ENCODE assay signal across 9 cellular contexts in the genomic region with DNA sequence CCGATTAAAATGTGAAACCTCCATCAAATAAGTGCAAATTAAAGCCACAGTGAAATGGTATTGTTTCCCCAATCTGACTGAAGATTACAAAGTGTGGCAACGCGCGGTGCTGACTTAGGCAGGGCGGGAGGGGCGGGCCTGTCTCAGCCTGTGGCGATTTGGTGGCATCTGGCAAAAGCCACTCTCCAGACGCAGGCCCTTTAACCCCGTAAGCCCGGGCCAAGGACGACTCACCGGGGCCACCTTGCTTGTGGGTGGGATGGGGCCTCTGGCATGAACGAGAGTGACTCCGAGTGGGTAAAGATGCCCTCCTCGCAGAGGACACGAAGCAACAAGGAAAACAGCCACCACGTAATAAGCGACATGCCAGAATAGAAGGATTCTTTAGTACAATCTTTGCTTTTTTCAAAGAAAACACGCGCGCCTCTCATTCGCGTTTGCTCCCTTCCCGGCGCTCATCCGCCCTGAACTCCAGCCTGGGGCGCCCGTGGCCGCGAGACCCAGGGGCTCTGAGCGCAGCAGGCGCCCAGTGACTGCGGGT. TPM values are rescaled to one million over a fixed set of nuclear protein-coding genes. Genes with fewer than 3 reads are reported as not detected.
A peak's percentile ranks its signal among the peaks of the same experiment; 100 is the strongest.
DNase-seq lines count a peak whose midpoint lies in the region; TF ChIP-seq lines count a peak whose summit lies in the region.
"Had no signal": no experiment of that assay in that cellular context is flagged by ENCODE, and none has a peak within 500 bp of the region (broad histone marks: within the 10 kb centered on the region; RNA-seq: fewer than 3 reads in every experiment).

No MANE protein-coding gene starts in this region.

- H3K36me3 ChIP-seq in ectodermal cell (ENCODE audit: control insufficient read depth, insufficient read depth, low read length) (no peaks in the 10 kb centered on the region), parathyroid adenoma (ENCODE audit: control insufficient read depth, insufficient read depth, low read length) (no peaks in the 10 kb centered on the region)

- H3K9me3 Mint-ChIP-seq in Calu3 (ENCODE audit: low read depth, unreplicated experiment) = peaks cover 5% of the 10 kb centered on the region

- H3K27me3 ChIP-seq in ectodermal cell (ENCODE audit: control insufficient read depth, insufficient read depth, low read length, poor library complexity, severe bottlenecking) (peaks cover 65% of the 10 kb centered on the region), parathyroid adenoma (ENCODE audit: control insufficient read depth, insufficient read depth, low read length) (no peaks in the 10 kb centered on the region)

- H3K4me2 ChIP-seq in parathyroid adenoma (ENCODE audit: low read length) = peak overlapping the region; percentile 69

- H3K27me3 Mint-ChIP-seq in Calu3 (ENCODE audit: unreplicated experiment) = no peaks in the 10 kb centered on the region

- peak overlapping the region; percentile 77 for H2AFZ ChIP-seq in parathyroid adenoma

- DNase-seq in Calu3 (no peak), HT-29 (ENCODE audit: low spot score) (peak; percentile 19), cerebellar nuclear complex (lab: John Stamatoyannopoulos, UW) (no peak), T1000 (lab: John Stamatoyannopoulos, UW) (no peak), germinal center (ENCODE audit: low spot score) (no peak), amniotic stem cell (lab: John Stamatoyannopoulos, UW) (no peak)

- 16 to 17% methylated on average over 33 of the region's 33 CpGs for WGBS in ectodermal cell, 2 experiments

- H3K27ac ChIP-seq in ectodermal cell (ENCODE audit: insufficient read depth, low read depth, low read length, poor library complexity, severe bottlenecking) (no peak overlapping the region), parathyroid adenoma (no peak overlapping the region)

- BruUV-seq in Calu3 (replicated peaks; lab: Mats Ljungman, UMichigan) = no TSS peak

- H3K27ac Mint-ChIP-seq in Calu3 (ENCODE audit: unreplicated experiment) = no peak overlapping the region

- H3K4me1 ChIP-seq in ectodermal cell (ENCODE audit: control insufficient read depth, insufficient read depth, low read length) (no peaks in the 10 kb centered on the region), parathyroid adenoma (no peaks in the 10 kb centered on the region)

- H3K4me1 Mint-ChIP-seq in Calu3 (ENCODE audit: low read depth, unreplicated experiment) = peaks cover 18% of the 10 kb centered on the region

- no peaks in the 10 kb centered on the region for H3K9me3 ChIP-seq in ectodermal cell (ENCODE audit: control insufficient read depth, low read length)
- H3K9me3 ChIP-seq in parathyroid adenoma (ENCODE audit: control insufficient read depth, low read length) = no peaks in the 10 kb centered on the region

- H3K79me2 ChIP-seq in parathyroid adenoma = no peaks in the 10 kb centered on the region

- H3K4me3 Mint-ChIP-seq in Calu3 (ENCODE audit: low read depth, unreplicated experiment) = peak overlapping the region; percentile 74

- intact Hi-C loops in Calu3 (cut with micrococcal nuclease; ENCODE audit: unreplicated experiment) = no loop called here

- peaks cover 6% of the 10 kb centered on the region for H3K36me3 Mint-ChIP-seq in Calu3 (ENCODE audit: insufficient read depth, unreplicated experiment)

- TF ChIP-seq CTCF in Calu3 (IDR thresholded peaks at IDR 0.05; ENCODE audit: unreplicated experiment) (no peak), parathyroid adenoma (IDR thresholded peaks at IDR 0.05) (no peak)

- no peak overlapping the region for H3K9ac ChIP-seq in parathyroid adenoma

- H3K4me3 ChIP-seq in ectodermal cell (ENCODE audit: insufficient read depth, low read depth, low read length) (peak overlapping the region; percentile 29), parathyroid adenoma (ENCODE audit: low read depth, low read length) (peak overlapping the region; percentile 40)

- CTCF ChIA-PET in Calu3 (lab: Charles Lee) = interaction anchor here (0.7 kb wide), 2 partner anchors 9 to 84 kb away, joined by 5 to 7 read pairs; no protein-coding TSS in a partner anchor

RNA-seq across cellular contexts. Expression of a gene that starts 0.8 kb away (rescaled TPM):
- total RNA-seq in Calu3 (2022) = 2.5 and 4.3 TPM in 2 replicates
- total RNA-seq in HT-29 (2014; rRNA removed; shearing (Covaris generic)) = 87.3 and 94.2 TPM in 2 replicates
- polyA plus RNA-seq in ectodermal cell (2013, experiment 1 of 4) = not detected
- 0.39 TPM for polyA plus RNA-seq in ectodermal cell (2013, experiment 2 of 4)
- not detected for polyA plus RNA-seq in ectodermal cell (2013, experiment 3 of 4)
- 0.08 TPM for polyA plus RNA-seq in ectodermal cell (2013, experiment 4 of 4)
- total RNA-seq: RPMI7951 had no signal

Comparison
In these comparisons a context has a peak if more than half of its experiments do, and no peak if none do; other contexts are left out.
1. RNA of a gene that starts 0.8 kb away (total RNA-seq): 87.3 to 94.2 TPM in HT-29; 2.5 to 4.3 TPM in Calu3; every median in the first group is over 10 times any median in the second.